In genomic region chr10:47552719-47553118, GRCh38 we compare ENCODE assay signal across 8 cellular contexts. TPM values are rescaled to one million over a fixed set of nuclear protein-coding genes. Genes with fewer than 3 reads are reported as not detected.
DNase-seq lines count a peak whose midpoint lies in the region; ATAC-seq and TF ChIP-seq lines count a peak whose summit lies in the region.
"Not testable (repeated sequence)": the region's sequence is repeated elsewhere in the genome, so short reads cannot be mapped to it uniquely, and the experiment has no call there.

No MANE protein-coding gene starts in this region.

- H3K4me1 Mint-ChIP-seq in activated T-cell treated with anti-CD3 and anti-CD28 coated beads, Interleukin-2, amount 50 U/mL, for 72 hours (ENCODE audit: low read depth), result peaks cover 10% of the 10 kb centered on the region

- H4K8ac ChIP-seq in mesenchymal stem cell (ENCODE audit: low read length), result not testable (repeated sequence)

- not testable (repeated sequence) for H3K79me2 ChIP-seq in OCI-LY3 (ENCODE audit: low read length)

- H4K20me1 ChIP-seq in BLaER1; OCI-LY3 (ENCODE audit: insufficient read depth, low read length): not testable (repeated sequence)

- H3K14ac ChIP-seq in mesenchymal stem cell (ENCODE audit: low read length in 2 of 2), result not testable (repeated sequence)

- H3K27me3 Mint-ChIP-seq in activated T-cell treated with anti-CD3 and anti-CD28 coated beads, Interleukin-2, amount 50 U/mL, for 72 hours (ENCODE audit: low read depth), result not testable (repeated sequence)

- peak overlapping the region; percentile 78 for H3K9ac ChIP-seq in BLaER1
- H3K9ac ChIP-seq in OCI-LY3 (ENCODE audit: low read length), result peak overlapping the region; percentile 69; the same call in 1 of the 2 replicates
- peak overlapping the region; percentile 92 for H3K9ac ChIP-seq in mesenchymal stem cell (ENCODE audit: low read length)

- H3K27me3 ChIP-seq in BLaER1; OCI-LY3 (ENCODE audit: low read depth, low read length); esophagus (ENCODE audit: control insufficient read depth in 1 of 2, insufficient read depth in 2 of 2, low read length in 2 of 2); mesenchymal stem cell (ENCODE audit: control insufficient read depth in 1 of 2, insufficient read depth in 1 of 2, low read length in 2 of 2): not testable (repeated sequence)

- H3K18ac ChIP-seq in mesenchymal stem cell (ENCODE audit: low read depth in 1 of 2, low read length in 2 of 2), result not testable (repeated sequence)

- not testable (repeated sequence) for H3K79me1 ChIP-seq in mesenchymal stem cell (replicated peaks; ENCODE audit: low read length, poor library complexity, severe bottlenecking)

- peak overlapping the region; percentile 72 for H3K4me3 ChIP-seq in BLaER1
- peak overlapping the region; percentile 84 for H3K4me3 ChIP-seq in OCI-LY3 (ENCODE audit: low read length)
- peak overlapping the region; percentile 67 to 73 for H3K4me3 ChIP-seq in esophagus (ENCODE audit: low read depth in 1 of 2, low read length in 2 of 2)
- peak overlapping the region in 1 of 2 experiments; percentile 88 for H3K4me3 ChIP-seq in mesenchymal stem cell (ENCODE audit: insufficient read depth in 1 of 2, low read depth in 1 of 2, low read length in 2 of 2)

- H4K91ac ChIP-seq in mesenchymal stem cell (ENCODE audit: low read length), result not testable (repeated sequence)

- TF ChIP-seq CTCF in OCI-LY3 (IDR thresholded peaks at IDR 0.05; ENCODE audit: low read depth, low read length), result peak; percentile 29

- not testable (repeated sequence) for H2BK120ac ChIP-seq in mesenchymal stem cell (ENCODE audit: low read depth, low read length)

- H3K4ac ChIP-seq in mesenchymal stem cell (ENCODE audit: low read depth in 1 of 2, low read length in 2 of 2), result not testable (repeated sequence)

- peak; percentile 30 for ATAC-seq in GM19397 (IDR thresholded peaks at IDR 0.05; ENCODE audit: unreplicated experiment)
- ATAC-seq in HG03439 (IDR thresholded peaks at IDR 0.05; ENCODE audit: unreplicated experiment), result peak; percentile 45
- peak; percentile 77 to 80 for ATAC-seq in activated T-cell treated with anti-CD3 and anti-CD28 coated beads, Interleukin-2, amount 50 U/mL, for 72 hours (replicated peaks in 1 of 2)

- H3K4me1 ChIP-seq in BLaER1; OCI-LY3 (ENCODE audit: low read length); esophagus (ENCODE audit: control insufficient read depth in 2 of 2, insufficient read depth in 2 of 2, low read length in 1 of 2); mesenchymal stem cell (ENCODE audit: control insufficient read depth, insufficient read depth, low read depth, low read length): not testable (repeated sequence)

- H2BK12ac ChIP-seq in mesenchymal stem cell (ENCODE audit: low read length in 2 of 2), result not testable (repeated sequence)

- H3K4me3 Mint-ChIP-seq in activated T-cell treated with anti-CD3 and anti-CD28 coated beads, Interleukin-2, amount 50 U/mL, for 72 hours, result peak overlapping the region; percentile 90 to 100

- H3K36me3 Mint-ChIP-seq in activated T-cell treated with anti-CD3 and anti-CD28 coated beads, Interleukin-2, amount 50 U/mL, for 72 hours (ENCODE audit: insufficient read depth in 2 of 2), result not testable (repeated sequence)

- peak overlapping the region; percentile 90 for H3K27ac Mint-ChIP-seq in activated T-cell treated with anti-CD3 and anti-CD28 coated beads, Interleukin-2, amount 50 U/mL, for 72 hours

- H3K23ac ChIP-seq in mesenchymal stem cell (ENCODE audit: low read length in 2 of 2), result not testable (repeated sequence)

- H2AK5ac ChIP-seq in mesenchymal stem cell (ENCODE audit: low read length, severe bottlenecking), result not testable (repeated sequence)

- not testable (repeated sequence) for H3K9me3 Mint-ChIP-seq in activated T-cell treated with anti-CD3 and anti-CD28 coated beads, Interleukin-2, amount 50 U/mL, for 72 hours

- H2BK15ac ChIP-seq in mesenchymal stem cell (ENCODE audit: low read depth, poor library complexity, severe bottlenecking), result not testable (repeated sequence)

- 10% methylated on average over 7 of the region's 7 CpGs for WGBS in esophagus, 2 donors
- WGBS in mesenchymal stem cell, result 45% methylated on average over 2 of the region's 7 CpGs

- not testable (repeated sequence) for H3K36me3 ChIP-seq in BLaER1; OCI-LY3 (replicated peaks; ENCODE audit: low read depth, low read length); esophagus (ENCODE audit: control insufficient read depth in 2 of 2, insufficient read depth in 2 of 2, low read length in 1 of 2); mesenchymal stem cell (ENCODE audit: control insufficient read depth in 1 of 2, insufficient read depth in 2 of 2, low read depth in 1 of 2, low read length in 2 of 2)

- H3K27ac ChIP-seq in BLaER1 (peak overlapping the region; percentile 77), esophagus (ENCODE audit: low read depth in 2 of 2, low read length in 1 of 2) (peak overlapping the region; percentile 90 to 97), mesenchymal stem cell (ENCODE audit: low read length, poor library complexity, severe bottlenecking) (peak overlapping the region; percentile 86)
- H3K27ac ChIP-seq in OCI-LY3 (ENCODE audit: low read length), result not testable (repeated sequence)

- peak; percentile 48 for DNase-seq in activated T-cell treated with anti-CD3 and anti-CD28 coated beads, Interleukin-2, amount 50 U/mL, for 72 hours
- DNase-seq in mesenchymal stem cell, result peak; percentile 88
- peak; percentile 30 for DNase-seq in stimulated activated CD4-positive, alpha-beta T cell treated with anti-CD3 and anti-CD28 coated beads, Interleukin-2, amount 100 ng/mL, for 4 hours (ENCODE audit: low read depth)

- H3K9me3 ChIP-seq in BLaER1; OCI-LY3 (ENCODE audit: insufficient read depth, low read length); esophagus (ENCODE audit: control insufficient read depth in 2 of 2, insufficient read depth in 1 of 2, low read depth in 1 of 2, low read length in 1 of 2); mesenchymal stem cell (ENCODE audit: control insufficient read depth, low read length): not testable (repeated sequence)

- H3K4me2 ChIP-seq in BLaER1 (peak overlapping the region; percentile 54), OCI-LY3 (ENCODE audit: low read length) (peak overlapping the region; percentile 28; the same call in 1 of the 2 replicates), mesenchymal stem cell (ENCODE audit: low read length, poor library complexity, severe bottlenecking) (peak overlapping the region; percentile 10)

- H2AFZ ChIP-seq in OCI-LY3 (ENCODE audit: low read depth, low read length); mesenchymal stem cell (ENCODE audit: low read depth, low read length): not testable (repeated sequence)

- H2BK5ac ChIP-seq in mesenchymal stem cell (ENCODE audit: low read depth, low read length, poor library complexity, severe bottlenecking), result not testable (repeated sequence)

RNA-seq across cellular contexts. Expression of gene AGAP9, which starts 29.3 kb away (rescaled TPM):
- 1 to 10 TPM; 7.0 to 7.2 TPM for total RNA-seq in activated T-cell treated with anti-CD3 and anti-CD28 coated beads, Interleukin-2, amount 50 U/mL, for 72 hours
- 10 to 100 TPM in 1 of 2 donors, 1 to 10 TPM in 1; 3.7 to 19.8 TPM for polyA plus RNA-seq in esophagus
- polyA plus RNA-seq in mesenchymal stem cell (2013, experiment 1 of 2), result 3.1 TPM
- 2.6 TPM for polyA plus RNA-seq in mesenchymal stem cell (2013, experiment 2 of 2)

Comparison
In these comparisons a context has a peak if more than half of its experiments do, and no peak if none do; other contexts are left out.
1. DNase-seq: peak in every context shown above with its lines; median percentile 88 in mesenchymal stem cell; 48 in activated T-cell treated with anti-CD3 and anti-CD28 coated beads, Interleukin-2, amount 50 U/mL, for 72 hours; 30 in stimulated activated CD4-positive, alpha-beta T cell treated with anti-CD3 and anti-CD28 coated beads, Interleukin-2, amount 100 ng/mL, for 4 hours.